ENCODE assay signal across 9 cellular contexts in the genomic region with DNA sequence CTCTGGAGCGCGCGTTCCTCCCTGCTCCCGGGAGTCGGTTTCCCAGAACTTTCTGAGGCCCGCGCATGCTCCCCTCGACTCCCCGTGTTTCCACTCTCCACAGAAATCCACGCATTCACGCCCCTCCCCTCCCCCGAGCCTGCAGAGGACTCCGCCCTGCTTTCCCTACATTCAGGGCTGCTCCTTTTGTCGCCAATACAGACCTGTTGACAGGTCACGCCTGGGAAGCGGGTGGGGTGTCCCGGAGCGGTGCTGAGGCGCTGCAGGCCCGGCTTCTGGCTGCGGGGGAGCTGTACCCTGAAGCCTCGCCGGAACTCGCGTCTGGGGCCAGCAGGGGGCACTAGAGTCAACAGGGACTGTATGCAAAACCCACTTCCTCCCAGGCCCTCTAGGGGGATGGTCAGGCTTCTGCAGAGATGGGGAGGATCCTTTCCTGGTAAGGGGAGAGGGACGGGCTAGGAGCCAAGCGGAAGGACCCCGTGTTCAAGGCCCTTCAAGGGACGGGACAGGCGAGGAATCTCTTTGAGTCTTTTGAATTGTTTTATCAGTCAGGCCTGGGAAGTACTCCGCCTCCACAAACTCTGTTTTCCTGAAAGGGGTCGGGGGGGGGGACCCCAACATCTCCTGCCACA. TPM values are rescaled to one million over a fixed set of nuclear protein-coding genes. Genes with fewer than 3 reads are reported as not detected.
DNase-seq lines count a peak whose midpoint lies in the region; ATAC-seq and TF ChIP-seq lines count a peak whose summit lies in the region.
"Had no signal": no experiment of that assay in that cellular context is flagged by ENCODE, and none has a peak within 500 bp of the region (broad histone marks: within the 10 kb centered on the region; RNA-seq: fewer than 3 reads in every experiment).

A gene with protein sequence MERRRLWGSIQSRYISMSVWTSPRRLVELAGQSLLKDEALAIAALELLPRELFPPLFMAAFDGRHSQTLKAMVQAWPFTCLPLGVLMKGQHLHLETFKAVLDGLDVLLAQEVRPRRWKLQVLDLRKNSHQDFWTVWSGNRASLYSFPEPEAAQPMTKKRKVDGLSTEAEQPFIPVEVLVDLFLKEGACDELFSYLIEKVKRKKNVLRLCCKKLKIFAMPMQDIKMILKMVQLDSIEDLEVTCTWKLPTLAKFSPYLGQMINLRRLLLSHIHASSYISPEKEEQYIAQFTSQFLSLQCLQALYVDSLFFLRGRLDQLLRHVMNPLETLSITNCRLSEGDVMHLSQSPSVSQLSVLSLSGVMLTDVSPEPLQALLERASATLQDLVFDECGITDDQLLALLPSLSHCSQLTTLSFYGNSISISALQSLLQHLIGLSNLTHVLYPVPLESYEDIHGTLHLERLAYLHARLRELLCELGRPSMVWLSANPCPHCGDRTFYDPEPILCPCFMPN (minus strand): TSS at position 294 of the 632 bp plus-strand sequence. CDS start 2,433 bp downstream, outside the sequence.

- H3K4me2 ChIP-seq in OCI-LY1 (ENCODE audit: low read length), result peak within 1 kb of the TSS; percentile 50

- H3K9ac ChIP-seq in OCI-LY1 (ENCODE audit: low read length), result peak within 1 kb of the TSS; percentile 58

- peak within 1 kb of the TSS; percentile 66 for H3K27ac ChIP-seq in OCI-LY1 (ENCODE audit: low read depth, low read length, poor library complexity, severe bottlenecking)

- no peaks in the 10 kb centered on the region for H3K36me3 Mint-ChIP-seq in Caco-2 (ENCODE audit: insufficient read depth, unreplicated experiment)

- H3K36me3 ChIP-seq in Caco-2 (ENCODE audit: control insufficient read depth, insufficient read depth, low read length), result no peaks in the 10 kb centered on the region
- peaks cover 12% of the 10 kb centered on the region; the same call in 1 of the 2 replicates for H3K36me3 ChIP-seq in OCI-LY1 (ENCODE audit: insufficient read depth, low read length)

- no peak within 1 kb of the TSS for H3K27ac Mint-ChIP-seq in Caco-2 (ENCODE audit: unreplicated experiment)

- no peak within 1 kb of the TSS for H2AFZ ChIP-seq in OCI-LY1 (ENCODE audit: low read length)

- CTCF ChIA-PET in Caco-2 (lab: Charles Lee), result no interaction called here

- H3K9me2 ChIP-seq in OCI-LY1 (ENCODE audit: low read depth, low read length), result no peaks in the 10 kb centered on the region

- H3K79me2 ChIP-seq in OCI-LY1 (ENCODE audit: insufficient read depth, low read length), result no peaks in the 10 kb centered on the region

- no peak within 1 kb of the TSS for H3K4me3 ChIP-seq in Caco-2 (ENCODE audit: low read depth, low read length)
- peak within 1 kb of the TSS; percentile 62 for H3K4me3 ChIP-seq in OCI-LY1 (ENCODE audit: low read depth, low read length, poor library complexity, severe bottlenecking)
- H3K4me3 ChIP-seq in fibroblast of villous mesenchyme (ENCODE audit: low read depth, low read length), result no peak within 1 kb of the TSS
- no peak within 1 kb of the TSS for H3K4me3 ChIP-seq in retinal pigment epithelial cell (ENCODE audit: low read length)

- peaks cover 11% of the 10 kb centered on the region for H3K27me3 Mint-ChIP-seq in Caco-2 (ENCODE audit: insufficient read depth, unreplicated experiment)

- H3K9me3 ChIP-seq in Caco-2 (no peaks in the 10 kb centered on the region), OCI-LY1 (ENCODE audit: low read length) (no peaks in the 10 kb centered on the region)

- H4K20me1 ChIP-seq in OCI-LY1 (ENCODE audit: insufficient read depth, low read length), result no peaks in the 10 kb centered on the region

- H3K4me3 Mint-ChIP-seq in Caco-2 (ENCODE audit: unreplicated experiment), result no peak within 1 kb of the TSS

- TF ChIP-seq CTCF in Caco-2 (IDR thresholded peaks at IDR 0.05; ENCODE audit: insufficient read depth in 1 of 2, low read depth in 1 of 2, low read length in 1 of 2, severe bottlenecking in 1 of 2, unreplicated experiment in 1 of 2) (peak; percentile 54 to 70), OCI-LY1 (IDR thresholded peaks at IDR 0.05; ENCODE audit: low read length) (peak; percentile 98), fibroblast of villous mesenchyme (IDR thresholded peaks at IDR 0.05; ENCODE audit: insufficient read depth, low read depth, low read length) (peak; percentile 70), retinal pigment epithelial cell (conservative IDR thresholded peaks at IDR 0.05; ENCODE audit: low read depth, low read length) (peak; percentile 73)

- H3F3A ChIP-seq in OCI-LY1 (ENCODE audit: insufficient read depth, low read length), result no peaks in the 10 kb centered on the region

- intact Hi-C loops in Caco-2 (cut with micrococcal nuclease; ENCODE audit: unreplicated experiment), result no loop called here

- H3K4me1 ChIP-seq in Caco-2 (no peaks in the 10 kb centered on the region), OCI-LY1 (ENCODE audit: insufficient read depth, low read length, severe bottlenecking) (peaks cover 8% of the 10 kb centered on the region)

- ATAC-seq in HG03342 (IDR thresholded peaks at IDR 0.05; ENCODE audit: unreplicated experiment), result no peak

- DNase-seq in Caco-2, result peak; percentile 72 to 73
- peak; percentile 92 for DNase-seq in HuH-7.5 (ENCODE audit: low spot score)
- peak; percentile 63 to 84 (median 75) for DNase-seq in activated CD8-positive, alpha-beta memory T cell treated with anti-CD3 and anti-CD28 coated beads for 48 hours (ENCODE audit: low read depth in 2 of 3, low spot score in 2 of 3)
- peak; percentile 23 for DNase-seq in fibroblast of villous mesenchyme (ENCODE audit: low read depth)
- DNase-seq in retinal pigment epithelial cell (ENCODE audit: low read depth), result no peak
- DNase-seq in cerebellum (ENCODE audit: low spot score), result no peak

- no peaks in the 10 kb centered on the region for H3K4me1 Mint-ChIP-seq in Caco-2 (ENCODE audit: low read depth, unreplicated experiment)

- H3K27me3 ChIP-seq in Caco-2 (replicated peaks; ENCODE audit: control insufficient read depth, insufficient read depth, low read length), result no peaks in the 10 kb centered on the region; the same call in 1 of the 2 replicates
- H3K27me3 ChIP-seq in OCI-LY1 (ENCODE audit: insufficient read depth, low read length), result no peaks in the 10 kb centered on the region

- no peaks in the 10 kb centered on the region for H3K9me3 Mint-ChIP-seq in Caco-2 (ENCODE audit: unreplicated experiment)

- no TSS peak for BruUV-seq in Caco-2 (replicated peaks; lab: Mats Ljungman, UMichigan)

- POLR2A ChIA-PET in Caco-2 (lab: Charles Lee), result no interaction called here

RNA-seq across cellular contexts. Expression of the gene that starts here (rescaled TPM):
- total RNA-seq in Caco-2 (2022) (not detected in 2 replicates), fibroblast of villous mesenchyme (0.43 and 0.97 TPM in 2 replicates), cerebellum (not detected)
- total RNA-seq: urinary bladder had no signal

Comparison
In these comparisons a context has a peak if more than half of its experiments do, and no peak if none do; other contexts are left out.
1. Peak in DNase-seq in Caco-2; RNA of the gene not detected or under 1 TPM.
2. Peak in DNase-seq in fibroblast of villous mesenchyme; RNA of the gene not detected or under 1 TPM.
3. DNase-seq: peak in HuH-7.5 (single experiment) and activated CD8-positive, alpha-beta memory T cell treated with anti-CD3 and anti-CD28 coated beads for 48 hours (3 of 3); none in retinal pigment epithelial cell (single experiment) and cerebellum (single experiment).
4. Peak in every context shown above with its lines, with median percentiles within 50 percentile points of each other: CTCF ChIP-seq.